Comparison of ENCODE assay signal across 28 cellular contexts in genomic region chr3:71893702-71894479, GRCh38.
DNase-seq lines count a peak whose midpoint lies in the region; ATAC-seq and TF ChIP-seq lines count a peak whose summit lies in the region.
"Had no signal": no experiment of that assay in that cellular context is flagged by ENCODE, and none has a peak within 500 bp of the region (broad histone marks: within the 10 kb centered on the region; RNA-seq: fewer than 3 reads in every experiment).

No MANE protein-coding gene starts in this region.

- ATAC-seq in RWPE2 (ENCODE audit: low read depth) (peak; percentile 64; the same call in 2 of the 3 replicates), HG03354 (IDR thresholded peaks at IDR 0.05; ENCODE audit: poor library complexity, severe bottlenecking, unreplicated experiment) (no peak), GM21529 (IDR thresholded peaks at IDR 0.05; ENCODE audit: unreplicated experiment) (no peak)
- ATAC-seq: HepG2, Right ventricle myocardium inferior, SK-N-SH treated with all-trans-retinoic acid at 6 μM for 48 hours had no signal

- peak overlapping the region; percentile 7; the same call in 1 of the 2 replicates for H3K27ac ChIP-seq in C4-2B
- H3K27ac ChIP-seq in RWPE2 (ENCODE audit: poor library complexity, severe bottlenecking) = no peak overlapping the region
- H3K27ac ChIP-seq: 22Rv1, SJCRH30 had no signal

- H3K27me3 ChIP-seq in RWPE2 (ENCODE audit: insufficient read depth, poor library complexity, severe bottlenecking) = no peaks in the 10 kb centered on the region
- H3K27me3 ChIP-seq: SJCRH30 had no signal

- DNase-seq in RWPE2 (ENCODE audit: low spot score) = no peak
- peak; percentile 3 for DNase-seq in ecto neural progenitor cell (ENCODE audit: low spot score)
- peak; percentile 41 for DNase-seq in iPS-NIHi7 (ENCODE audit: extremely low spot score)
- DNase-seq in central memory CD4-positive, alpha-beta T cell = no peak
- DNase-seq in epidermal melanocyte (ENCODE audit: insufficient read length, low spot score) = no peak
- DNase-seq: CD8-positive, alpha-beta memory T cell; DMS 273 treated with DMSO at 0.1 percent for 48 hours; DMS79; EL; GF-D8; GOT3; Karpas-422; NCI-H1092; NCI-H1417 treated with DMSO at 0.1 percent for 48 hours; NCI-H1694 treated with DMSO at 0.1 percent for 48 hours; NCI-H2081 treated with DMSO at 0.1 percent for 48 hours; NCI-H2171 treated with DMSO at 0.1 percent for 48 hours; NCI-H345; NCI-H524; NCI-H748 treated with DMSO at 0.1 percent for 48 hours; SJCRH30 had no signal

- TF ChIP-seq CTCF in C4-2B (conservative IDR thresholded peaks at IDR 0.05) (no peak), RWPE2 (IDR thresholded peaks at IDR 0.05; ENCODE audit: poor library complexity, severe bottlenecking) (no peak)

- H3K36me3 ChIP-seq in RWPE2 (ENCODE audit: low read depth) = no peaks in the 10 kb centered on the region
- H3K36me3 ChIP-seq: SJCRH30 had no signal

- H3K9me3 ChIP-seq in RWPE2 (ENCODE audit: severe bottlenecking) = no peaks in the 10 kb centered on the region
- H3K9me3 ChIP-seq: SJCRH30 had no signal

- no peaks in the 10 kb centered on the region for H3K4me1 ChIP-seq in RWPE2 (ENCODE audit: insufficient read depth, poor library complexity, severe bottlenecking)
- H3K4me1 ChIP-seq: SJCRH30 had no signal

- H3K4me3 ChIP-seq in RWPE2 (ENCODE audit: severe bottlenecking) = no peak overlapping the region
- H3K4me3 ChIP-seq: SJCRH30 had no signal

Comparison
In these comparisons a context has a peak if more than half of its experiments do, and no peak if none do; other contexts are left out.
1. DNase-seq: peak in ecto neural progenitor cell (single experiment) and iPS-NIHi7 (single experiment); none in RWPE2 (single experiment), central memory CD4-positive, alpha-beta T cell (single experiment) and epidermal melanocyte (single experiment).